Comparison of ENCODE assay signal across 27 cellular contexts in genomic region chr1:58346076-58346435, GRCh38.
"Had no signal": no experiment of that assay in that cellular context is flagged by ENCODE, and none has a peak within 500 bp of the region (broad histone marks: within the 10 kb centered on the region; RNA-seq: fewer than 3 reads in every experiment).

No MANE protein-coding gene starts in this region.

- H3K27ac Mint-ChIP-seq: endodermal cell; mesothelial cell of epicardium; natural killer cell treated with Interleukin-12 subunit alpha and Interleukin-12 subunit beta and Interleukin-15 and Interleukin-18, amount 100 ng/mL, for 72 hours; stimulated activated naive CD8-positive, alpha-beta T cell treated with anti-CD3 and anti-CD28 coated beads, Interleukin-15, Interleukin-2, amounts not matched to agents 100 ng/mL and 50 ng/mL, for 24 hours had no signal

- H3K79me2 ChIP-seq: parathyroid adenoma had no signal

- ATAC-seq: left ventricle myocardium superior; lower lobe of right lung; mucosa of descending colon; natural killer cell treated with Interleukin-12 subunit alpha and Interleukin-12 subunit beta and Interleukin-15 and Interleukin-18, amount 100 ng/mL, for 72 hours; stimulated activated naive B cell treated with anti-CD40 and anti-IgM and Interleukin-4, amounts not matched to agents 10 μg/mL and 1 μg/mL and 100 μg/mL, for 72 hours; upper lobe of right lung had no signal

- H3K4me3 Mint-ChIP-seq: endodermal cell; mesothelial cell of epicardium; naive B cell; natural killer cell treated with Interleukin-12 subunit alpha and Interleukin-12 subunit beta and Interleukin-15 and Interleukin-18, amount 100 ng/mL, for 72 hours; stimulated activated naive B cell treated with anti-CD40 and anti-IgM and Interleukin-4, amounts not matched to agents 10 μg/mL and 1 μg/mL and 100 μg/mL, for 72 hours; stimulated activated naive CD8-positive, alpha-beta T cell treated with anti-CD3 and anti-CD28 coated beads, Interleukin-15, Interleukin-2, amounts not matched to agents 100 ng/mL and 50 ng/mL, for 24 hours had no signal

- H3K27ac ChIP-seq: coronary artery, dorsolateral prefrontal cortex, esophagus squamous epithelium, lower lobe of right lung, neutrophil, parathyroid adenoma, right lobe of liver, thoracic aorta, transverse colon, upper lobe of right lung, uterus had no signal

- H3K9me3 ChIP-seq: esophagus squamous epithelium, neutrophil, thoracic aorta, transverse colon, upper lobe of right lung, uterus had no signal

- DNase-seq: dorsolateral prefrontal cortex; effector CD8-positive, alpha-beta T cell; endodermal cell; erythroblast; esophagus squamous epithelium; foreskin melanocyte; hypothalamus; left ventricle myocardium superior; lower lobe of right lung; mucosa of descending colon; naive B cell; right lobe of liver; small intestine; stimulated activated CD4-positive, alpha-beta T cell treated with anti-CD3 and anti-CD28 coated beads, Interleukin-15, amount 100 ng/mL, for 24 hours; stimulated activated CD4-positive, alpha-beta T cell treated with anti-CD3 and anti-CD28 coated beads, Interleukin-2, amount 100 ng/mL, for 48 hours; stimulated activated naive B cell treated with anti-CD40 and anti-IgM and Interleukin-4, amounts not matched to agents 10 μg/mL and 1 μg/mL and 100 μg/mL, for 72 hours; transverse colon; upper lobe of right lung; uterus had no signal

- FAIRE-seq: keratinocyte, small intestine had no signal

- H3K4me1 ChIP-seq: esophagus squamous epithelium, lower lobe of right lung, parathyroid adenoma, transverse colon, upper lobe of right lung, uterus had no signal

- H3K4me1 Mint-ChIP-seq: mesothelial cell of epicardium; naive B cell; stimulated activated naive B cell treated with anti-CD40 and anti-IgM and Interleukin-4, amounts not matched to agents 10 μg/mL and 1 μg/mL and 100 μg/mL, for 72 hours had no signal

- H3K27me3 ChIP-seq: dorsolateral prefrontal cortex, esophagus squamous epithelium, neutrophil, right lobe of liver, transverse colon, upper lobe of right lung, uterus had no signal

- H3K9ac ChIP-seq: parathyroid adenoma had no signal

- H3K27me3 Mint-ChIP-seq: naive B cell; natural killer cell treated with Interleukin-12 subunit alpha and Interleukin-12 subunit beta and Interleukin-15 and Interleukin-18, amount 100 ng/mL, for 72 hours; stimulated activated naive B cell treated with anti-CD40 and anti-IgM and Interleukin-4, amounts not matched to agents 10 μg/mL and 1 μg/mL and 100 μg/mL, for 72 hours; stimulated activated naive CD8-positive, alpha-beta T cell treated with anti-CD3 and anti-CD28 coated beads, Interleukin-15, Interleukin-2, amounts not matched to agents 100 ng/mL and 50 ng/mL, for 24 hours had no signal

- H3K36me3 ChIP-seq: esophagus squamous epithelium, lower lobe of right lung, neutrophil, right lobe of liver, thoracic aorta, transverse colon, upper lobe of right lung, uterus had no signal

- H3K4me3 ChIP-seq: coronary artery, dorsolateral prefrontal cortex, esophagus squamous epithelium, lower lobe of right lung, mucosa of descending colon, right lobe of liver, thoracic aorta, transverse colon, upper lobe of right lung, uterus had no signal

- H2AFZ ChIP-seq: parathyroid adenoma had no signal
